In genomic region chr4:42309571-42310260, GRCh38 we compare ENCODE assay signal across 25 cellular contexts.
"Had no signal": no experiment of that assay in that cellular context is flagged by ENCODE, and none has a peak within 500 bp of the region (broad histone marks: within the 10 kb centered on the region; RNA-seq: fewer than 3 reads in every experiment).

No MANE protein-coding gene starts in this region.

- ATAC-seq: activated T-helper 17 cell treated with anti-CD3 and anti-CD28 coated beads, Interleukin-2, amount 50 U/mL, for 72 hours; T-cell had no signal

- H3K4me1 Mint-ChIP-seq: activated B cell treated with CpG ODN at 0.5 μM for 24 hours; activated CD4-positive, alpha-beta T cell treated with anti-CD3 and anti-CD28 coated beads, Interleukin-2, amount 10 ng/mL, durations not matched to agents 24 days and 14 days; activated naive CD4-positive, alpha-beta T cell treated with anti-CD3 and anti-CD28 coated beads, Interleukin-2, amount 10 ng/mL, durations not matched to agents 7 days and 5 days; activated naive CD8-positive, alpha-beta T cell treated with anti-CD3 and anti-CD28 coated beads for 36 hours; activated T-helper 17 cell treated with anti-CD3 and anti-CD28 coated beads, Interleukin-2, amount 50 U/mL, for 72 hours; T-cell had no signal

- H3K4me3 Mint-ChIP-seq: activated B cell treated with CpG ODN at 0.5 μM for 24 hours; activated CD4-positive, alpha-beta T cell treated with anti-CD3 and anti-CD28 coated beads, Interleukin-2, amount 10 ng/mL, durations not matched to agents 24 days and 14 days; activated naive CD4-positive, alpha-beta T cell treated with anti-CD3 and anti-CD28 coated beads, Interleukin-2, amount 10 ng/mL, durations not matched to agents 7 days and 5 days; activated naive CD8-positive, alpha-beta T cell treated with anti-CD3 and anti-CD28 coated beads for 36 hours; activated T-helper 17 cell treated with anti-CD3 and anti-CD28 coated beads, Interleukin-2, amount 50 U/mL, for 72 hours; T-cell had no signal

- H3K36me3 Mint-ChIP-seq: activated naive CD4-positive, alpha-beta T cell treated with anti-CD3 and anti-CD28 coated beads, Interleukin-2, amount 10 ng/mL, durations not matched to agents 7 days and 5 days; activated naive CD8-positive, alpha-beta T cell treated with anti-CD3 and anti-CD28 coated beads for 36 hours; T-cell had no signal

- H3K27ac Mint-ChIP-seq: activated B cell treated with CpG ODN at 0.5 μM for 24 hours; activated CD4-positive, alpha-beta T cell treated with anti-CD3 and anti-CD28 coated beads, Interleukin-2, amount 10 ng/mL, durations not matched to agents 24 days and 14 days; activated naive CD4-positive, alpha-beta T cell treated with anti-CD3 and anti-CD28 coated beads, Interleukin-2, amount 10 ng/mL, durations not matched to agents 7 days and 5 days; activated naive CD8-positive, alpha-beta T cell treated with anti-CD3 and anti-CD28 coated beads for 36 hours; activated T-helper 17 cell treated with anti-CD3 and anti-CD28 coated beads, Interleukin-2, amount 50 U/mL, for 72 hours; T-cell had no signal

- H3K4me3 ChIP-seq: Peyer's patch, SJCRH30 had no signal

- H3K9me3 Mint-ChIP-seq: activated B cell treated with CpG ODN at 0.5 μM for 24 hours; activated CD4-positive, alpha-beta T cell treated with anti-CD3 and anti-CD28 coated beads, Interleukin-2, amount 10 ng/mL, durations not matched to agents 24 days and 14 days; activated naive CD4-positive, alpha-beta T cell treated with anti-CD3 and anti-CD28 coated beads, Interleukin-2, amount 10 ng/mL, durations not matched to agents 7 days and 5 days; activated naive CD8-positive, alpha-beta T cell treated with anti-CD3 and anti-CD28 coated beads for 36 hours; T-cell had no signal

- H3K27me3 ChIP-seq: Peyer's patch had no signal

- H3K4me1 ChIP-seq: Peyer's patch, SJCRH30 had no signal

- H3K27me3 Mint-ChIP-seq: activated B cell treated with CpG ODN at 0.5 μM for 24 hours; activated CD4-positive, alpha-beta T cell treated with anti-CD3 and anti-CD28 coated beads, Interleukin-2, amount 10 ng/mL, durations not matched to agents 24 days and 14 days had no signal

- H3K36me3 ChIP-seq: Peyer's patch, SJCRH30 had no signal

- DNase-seq: activated B cell treated with CpG ODN at 0.5 μM for 24 hours; activated CD4-positive, alpha-beta T cell treated with anti-CD3 and anti-CD28 coated beads for 1 hour; activated CD4-positive, alpha-beta T cell treated with anti-CD3 and anti-CD28 coated beads, Interleukin-2, amount 10 ng/mL, durations not matched to agents 24 days and 14 days; activated CD4-positive, alpha-beta T cell treated with anti-CD3 and anti-CD28 coated beads, Interleukin-2, amount 50 U/mL, for 48 hours; activated gamma-delta T cell; activated naive CD4-positive, alpha-beta T cell treated with anti-CD3 and anti-CD28 coated beads, Interleukin-2, amount 10 ng/mL, durations not matched to agents 7 days and 5 days; activated naive CD8-positive, alpha-beta T cell treated with anti-CD3 and anti-CD28 coated beads for 36 hours; activated T-cell treated with anti-CD3 and anti-CD28 coated beads for 4 hours; activated T-cell treated with anti-CD3 and anti-CD28 coated beads, Interleukin-2, amount 50 U/mL, for 48 hours; cerebellar nuclear complex; Kasumi-1; KBM-7; NCI-H1048; NCI-H1930; NCI-H345; NCI-H510A; NCI-H69; Peyer's patch; Right ventricle myocardium superior; SJCRH30; T-cell; T-helper 2 cell; T1000 had no signal

- H3K27ac ChIP-seq: Peyer's patch, RWPE1, SJCRH30 had no signal

- H3K9me3 ChIP-seq: Peyer's patch, SJCRH30 had no signal
